In genomic region chr6:18513253-18513798, GRCh38 we compare ENCODE assay signal across 13 cellular contexts.
"Had no signal": no experiment of that assay in that cellular context is flagged by ENCODE, and none has a peak within 500 bp of the region (broad histone marks: within the 10 kb centered on the region; RNA-seq: fewer than 3 reads in every experiment).

No MANE protein-coding gene starts in this region.

- H3K27me3 ChIP-seq: brain microvascular endothelial cell, ovary, transverse colon had no signal

- ATAC-seq: left ventricle myocardium superior had no signal

- H3K9me3 Mint-ChIP-seq: activated naive CD4-positive, alpha-beta T cell treated with anti-CD3 and anti-CD28 coated beads for 36 hours; dendritic cell treated with granulocyte-macrophage colony-stimulating factor and Interleukin-4, amounts not matched to agents 40 ng/mL and 50 ng/mL, for 4 days had no signal

- H3K9me3 ChIP-seq: ovary, transverse colon had no signal

- H3K36me3 ChIP-seq: brain microvascular endothelial cell, ovary, transverse colon had no signal

- H3K4me1 ChIP-seq: transverse colon had no signal

- H3K27ac Mint-ChIP-seq: activated naive CD4-positive, alpha-beta T cell treated with anti-CD3 and anti-CD28 coated beads for 36 hours; dendritic cell treated with granulocyte-macrophage colony-stimulating factor and Interleukin-4, amounts not matched to agents 40 ng/mL and 50 ng/mL, for 4 days had no signal

- H3K4me3 ChIP-seq: ovary, transverse colon had no signal

- H3K4me3 Mint-ChIP-seq: activated naive CD4-positive, alpha-beta T cell treated with anti-CD3 and anti-CD28 coated beads for 36 hours; dendritic cell treated with granulocyte-macrophage colony-stimulating factor and Interleukin-4, amounts not matched to agents 40 ng/mL and 50 ng/mL, for 4 days; neural crest cell had no signal

- H3K27ac ChIP-seq: brain microvascular endothelial cell, ovary, transverse colon had no signal

- DNase-seq: activated CD4-positive, CD25-positive, alpha-beta regulatory T cell treated with anti-CD3 and anti-CD28 coated beads, Interleukin-2, amount 50 U/mL, for 72 hours; activated naive CD4-positive, alpha-beta T cell treated with anti-CD3 and anti-CD28 coated beads for 36 hours; brain microvascular endothelial cell; kidney; left ventricle myocardium superior; mesendoderm; ovary; stimulated activated CD4-positive, alpha-beta T cell treated with anti-CD3 and anti-CD28 coated beads, Interleukin-4, amount 100 ng/mL, for 1 hour; stimulated activated CD8-positive, alpha-beta memory T cell treated with anti-CD3 and anti-CD28 coated beads, Interleukin-4, amount 100 ng/mL, for 48 hours; substantia nigra; transverse colon had no signal
